In the genomic region with DNA sequence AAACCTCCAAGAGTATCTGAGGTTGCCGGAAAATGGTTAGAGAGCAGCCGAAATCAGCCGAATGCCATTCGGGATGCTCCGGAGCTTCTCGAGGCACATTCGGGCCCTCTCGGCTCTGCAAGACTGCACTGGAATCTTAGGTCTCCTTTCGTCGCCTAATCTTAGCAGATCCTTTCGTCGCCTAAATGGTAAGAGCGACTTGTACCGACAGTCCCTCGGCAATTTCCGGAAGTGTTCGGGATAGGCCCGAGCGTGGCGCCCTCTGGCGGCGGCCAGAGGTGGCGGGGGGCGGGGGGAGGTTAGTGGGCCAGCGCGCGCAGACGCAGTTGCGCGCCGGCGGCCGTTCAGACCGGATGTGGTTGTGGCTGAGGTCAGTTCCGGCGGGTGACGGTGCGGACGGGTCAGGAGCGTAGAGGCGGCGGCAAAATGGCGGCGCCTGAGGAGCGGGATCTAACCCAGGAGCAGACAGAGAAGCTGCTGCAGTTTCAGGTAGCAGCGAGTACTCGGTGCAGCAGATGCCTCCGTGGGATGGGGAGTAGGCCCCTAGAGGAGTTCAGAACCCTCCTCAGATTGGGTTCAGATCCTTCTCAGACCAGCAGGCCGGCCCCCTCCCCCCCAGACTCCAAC, we compare ENCODE assay signal across 8 cellular contexts. TPM values are rescaled to one million over a fixed set of nuclear protein-coding genes. Genes with fewer than 3 reads are reported as not detected.
DNase-seq lines count a peak whose midpoint lies in the region; TF ChIP-seq lines count a peak whose summit lies in the region.

TSS of gene FAF2 (plus strand) at position 404 of the 627 bp plus-strand sequence. CDS start at position 427, 23 bp downstream.

- H3K27ac Mint-ChIP-seq in nephron, result peak within 1 kb of the TSS; percentile 96 to 98 (median 97)
- H3K27ac Mint-ChIP-seq in stimulated activated naive CD8-positive, alpha-beta T cell treated with anti-CD3 and anti-CD28 coated beads, Interleukin-15, Interleukin-2, amounts not matched to agents 100 ng/mL and 50 ng/mL, for 24 hours, result peak within 1 kb of the TSS; percentile 99

- peak within 1 kb of the TSS; percentile 94 to 98 (median 95) for H3K4me3 Mint-ChIP-seq in nephron
- peak within 1 kb of the TSS; percentile 99 for H3K4me3 Mint-ChIP-seq in stimulated activated naive CD8-positive, alpha-beta T cell treated with anti-CD3 and anti-CD28 coated beads, Interleukin-15, Interleukin-2, amounts not matched to agents 100 ng/mL and 50 ng/mL, for 24 hours

- in situ Hi-C loops in HAP-1 (cut with MboI; ENCODE audit: low sequenced_read_pairs), result no loop called here

- H3K9me3 Mint-ChIP-seq in nephron, result no peaks in the 10 kb centered on the region
- no peaks in the 10 kb centered on the region for H3K9me3 Mint-ChIP-seq in stimulated activated naive CD8-positive, alpha-beta T cell treated with anti-CD3 and anti-CD28 coated beads, Interleukin-15, Interleukin-2, amounts not matched to agents 100 ng/mL and 50 ng/mL, for 24 hours

- no peaks in the 10 kb centered on the region for H3K27me3 ChIP-seq in HAP-1 (ENCODE audit: low read depth)
- no peaks in the 10 kb centered on the region for H3K27me3 ChIP-seq in MG63

- DNase-seq in GDM1 (lab: John Stamatoyannopoulos, UW) (peak; percentile 97), HAP-1 (ENCODE audit: low spot score in 2 of 2) (peak; percentile 96 to 99), MG63 (peak; percentile 98), SHP77 treated with DMSO at 0.1 percent for 48 hours (lab: John Stamatoyannopoulos, UW) (peak; percentile 87), fibroblast of the aortic adventitia (ENCODE audit: low read depth) (peak; percentile 99)
- DNase-seq in activated effector memory CD4-positive, alpha-beta T cell treated with anti-CD3 and anti-CD28 coated beads, Interleukin-2, amount 50 U/mL, for 16 hours, result peak; percentile 100

- peaks cover 17% of the 10 kb centered on the region for H3K4me1 Mint-ChIP-seq in nephron
- H3K4me1 Mint-ChIP-seq in stimulated activated naive CD8-positive, alpha-beta T cell treated with anti-CD3 and anti-CD28 coated beads, Interleukin-15, Interleukin-2, amounts not matched to agents 100 ng/mL and 50 ng/mL, for 24 hours (ENCODE audit: low read depth), result peaks cover 46% of the 10 kb centered on the region

- H3K36me3 ChIP-seq in HAP-1 (replicated peaks) (peaks cover 13% of the 10 kb centered on the region), MG63 (peaks cover 39% of the 10 kb centered on the region)

- H3K27me3 Mint-ChIP-seq in nephron (ENCODE audit: low read depth), result no peaks in the 10 kb centered on the region
- H3K27me3 Mint-ChIP-seq in stimulated activated naive CD8-positive, alpha-beta T cell treated with anti-CD3 and anti-CD28 coated beads, Interleukin-15, Interleukin-2, amounts not matched to agents 100 ng/mL and 50 ng/mL, for 24 hours, result no peaks in the 10 kb centered on the region

- TF ChIP-seq CTCF in fibroblast of the aortic adventitia (IDR thresholded peaks at IDR 0.05; ENCODE audit: insufficient read depth, low read length) (peak; percentile 85), nephron (IDR thresholded peaks at IDR 0.05; ENCODE audit: unreplicated experiment in 3 of 3) (peak; percentile 99 to 100 (median 99))

- peaks cover 9% of the 10 kb centered on the region; the same call in 1 of the 2 replicates for H3K4me1 ChIP-seq in HAP-1

- H3K4me3 ChIP-seq in HAP-1 (peak within 1 kb of the TSS; percentile 93), MG63 (peak within 1 kb of the TSS; percentile 99), fibroblast of the aortic adventitia (ENCODE audit: low read depth, low read length) (peak within 1 kb of the TSS; percentile 100)

- H3K36me3 Mint-ChIP-seq in nephron (ENCODE audit: low read depth), result peaks cover 16% of the 10 kb centered on the region
- H3K36me3 Mint-ChIP-seq in stimulated activated naive CD8-positive, alpha-beta T cell treated with anti-CD3 and anti-CD28 coated beads, Interleukin-15, Interleukin-2, amounts not matched to agents 100 ng/mL and 50 ng/mL, for 24 hours (ENCODE audit: low read depth), result peaks cover 13% of the 10 kb centered on the region

- H3K9me3 ChIP-seq in HAP-1, result no peaks in the 10 kb centered on the region
- no peaks in the 10 kb centered on the region for H3K9me3 ChIP-seq in MG63

RNA-seq across cellular contexts. Expression of gene FAF2, which starts in this region (rescaled TPM):
- total RNA-seq in MG63 (2014; rRNA removed; shearing (Covaris generic); ENCODE audit: low replicate concordance), result 48.8 and 49.4 TPM in 2 replicates
- 42.3 and 45.3 TPM in 2 replicates for total RNA-seq in fibroblast of the aortic adventitia (ENCODE audit: low replicate concordance)

Comparison
In these comparisons a context has a peak if more than half of its experiments do, and no peak if none do; other contexts are left out.
1. Peak in every context shown above with its lines: DNase-seq and H3K4me3 ChIP-seq.